In the genomic region with DNA sequence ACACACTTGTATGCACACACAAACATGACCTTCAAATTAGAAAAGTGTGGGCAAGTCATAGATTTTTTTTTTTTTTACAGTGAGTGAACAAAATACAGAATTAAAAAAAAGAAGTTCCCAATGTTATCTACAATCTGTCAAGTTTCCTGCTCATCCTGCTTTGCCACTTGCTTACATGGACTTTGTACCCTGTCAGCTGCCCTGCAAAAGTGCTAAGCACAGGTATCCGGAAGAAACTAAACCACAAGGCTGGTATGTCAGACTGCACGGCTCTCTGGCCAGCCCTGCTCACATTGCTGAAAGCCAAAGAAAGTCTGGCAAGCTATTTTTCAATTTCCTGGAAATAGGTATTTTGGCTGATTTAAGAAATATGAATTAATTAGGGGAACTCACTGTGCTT, we compare ENCODE assay signal across 10 cellular contexts. TPM values are rescaled to one million over a fixed set of nuclear protein-coding genes. Genes with fewer than 3 reads are reported as not detected.
DNase-seq lines count a peak whose midpoint lies in the region; ATAC-seq, FAIRE-seq and TF ChIP-seq lines count a peak whose summit lies in the region.
"Had no signal": no experiment of that assay in that cellular context is flagged by ENCODE, and none has a peak within 500 bp of the region (broad histone marks: within the 10 kb centered on the region; RNA-seq: fewer than 3 reads in every experiment).

No MANE protein-coding gene starts in this region.

- H3K4me2 ChIP-seq in A549, result peak overlapping the region; percentile 18

- peaks cover 22% of the 10 kb centered on the region; the same call in 2 of the 3 replicates for H3K4me1 ChIP-seq in A549

- CTCF ChIA-PET in A549 (lab: Yijun Ruan, JAX), result interaction anchor here (0.9 to 1.0 kb wide), 2 partner anchors 18 to 24 kb away, joined by 3 read pairs; no protein-coding TSS in a partner anchor

- DNase-seq in A549 (ENCODE audit: low read depth in 1 of 2, low spot score in 1 of 2) (peak in 1 of 2 experiments; percentile 22), NOMO-1 treated with DMSO at 0.1 percent for 48 hours (lab: John Stamatoyannopoulos, UW; ENCODE audit: unreplicated experiment) (peak; percentile 50), kidney glomerular epithelial cell (lab: John Stamatoyannopoulos, UW) (no peak), D341Med (ENCODE audit: low spot score) (no peak), NCI-H1417 treated with DMSO at 0.1 percent for 48 hours (lab: John Stamatoyannopoulos, UW) (no peak), NCI-H1930 (lab: John Stamatoyannopoulos, UW) (no peak)
- DNase-seq: foreskin melanocyte; stimulated activated CD4-positive, alpha-beta T cell treated with anti-CD3 and anti-CD28 coated beads, Interleukin-4, amount 100 ng/mL, for 1 hour had no signal

- TF ChIP-seq EP300 in A549 (IDR thresholded peaks at IDR 0.05), result no peak

- no peaks in the 10 kb centered on the region for H3K9me3 ChIP-seq in A549

- 5% methylated on average over 2 of the region's 2 CpGs for WGBS in A549 (ENCODE audit: missing lambda C conversion rate)

- H3K4me3 ChIP-seq in A549, result no peak overlapping the region

- H3K27ac ChIP-seq in A549, result peak overlapping the region in 1 of 2 experiments; percentile 47; a peak in 1 of 6 replicates

- ATAC-seq in A549, result peak in 1 of 2 experiments; percentile 68; a peak in 2 of 6 replicates
- ATAC-seq in GM19025 (IDR thresholded peaks at IDR 0.05; ENCODE audit: low read depth, unreplicated experiment), result peak; percentile 70

- TF ChIP-seq POLR2A in A549 (IDR thresholded peaks at IDR 0.05; ENCODE audit: low read length), result no peak

- POLR2A ChIA-PET in A549 (lab: Yijun Ruan, JAX), result no interaction called here

- TF ChIP-seq CTCF in A549 (IDR thresholded peaks at IDR 0.05), result no peak

- peak; percentile 54 for FAIRE-seq in A549 (lab: Jason Lieb, UNC)
- peak; percentile 94 for FAIRE-seq in islet of Langerhans (lab: Jason Lieb, UNC)

- no peak for TF ChIP-seq RAD21 in A549 (conservative IDR thresholded peaks at IDR 0.05 in 1 of 2, IDR thresholded peaks at IDR 0.05 in 1 of 2)

TF ChIP-seq in A549, 52 proteins besides CTCF, POLR2A, EP300 and RAD21:
- TF ChIP-seq GATA3 (IDR thresholded peaks at IDR 0.05; ENCODE audit: borderline replicate concordance), result no peak
- TF ChIP-seq EHF (CRISPR knock-in tag; IDR thresholded peaks at IDR 0.05), result no peak
- TF ChIP-seq, protein P1, sequence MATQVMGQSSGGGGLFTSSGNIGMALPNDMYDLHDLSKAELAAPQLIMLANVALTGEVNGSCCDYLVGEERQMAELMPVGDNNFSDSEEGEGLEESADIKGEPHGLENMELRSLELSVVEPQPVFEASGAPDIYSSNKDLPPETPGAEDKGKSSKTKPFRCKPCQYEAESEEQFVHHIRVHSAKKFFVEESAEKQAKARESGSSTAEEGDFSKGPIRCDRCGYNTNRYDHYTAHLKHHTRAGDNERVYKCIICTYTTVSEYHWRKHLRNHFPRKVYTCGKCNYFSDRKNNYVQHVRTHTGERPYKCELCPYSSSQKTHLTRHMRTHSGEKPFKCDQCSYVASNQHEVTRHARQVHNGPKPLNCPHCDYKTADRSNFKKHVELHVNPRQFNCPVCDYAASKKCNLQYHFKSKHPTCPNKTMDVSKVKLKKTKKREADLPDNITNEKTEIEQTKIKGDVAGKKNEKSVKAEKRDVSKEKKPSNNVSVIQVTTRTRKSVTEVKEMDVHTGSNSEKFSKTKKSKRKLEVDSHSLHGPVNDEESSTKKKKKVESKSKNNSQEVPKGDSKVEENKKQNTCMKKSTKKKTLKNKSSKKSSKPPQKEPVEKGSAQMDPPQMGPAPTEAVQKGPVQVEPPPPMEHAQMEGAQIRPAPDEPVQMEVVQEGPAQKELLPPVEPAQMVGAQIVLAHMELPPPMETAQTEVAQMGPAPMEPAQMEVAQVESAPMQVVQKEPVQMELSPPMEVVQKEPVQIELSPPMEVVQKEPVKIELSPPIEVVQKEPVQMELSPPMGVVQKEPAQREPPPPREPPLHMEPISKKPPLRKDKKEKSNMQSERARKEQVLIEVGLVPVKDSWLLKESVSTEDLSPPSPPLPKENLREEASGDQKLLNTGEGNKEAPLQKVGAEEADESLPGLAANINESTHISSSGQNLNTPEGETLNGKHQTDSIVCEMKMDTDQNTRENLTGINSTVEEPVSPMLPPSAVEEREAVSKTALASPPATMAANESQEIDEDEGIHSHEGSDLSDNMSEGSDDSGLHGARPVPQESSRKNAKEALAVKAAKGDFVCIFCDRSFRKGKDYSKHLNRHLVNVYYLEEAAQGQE (IDR thresholded peaks at IDR 0.05), result no peak
- no peak for TF ChIP-seq CEBPB (IDR thresholded peaks at IDR 0.05)
- TF ChIP-seq RARB (CRISPR knock-in tag; IDR thresholded peaks at IDR 0.05), result no peak
- TF ChIP-seq, protein P2, sequence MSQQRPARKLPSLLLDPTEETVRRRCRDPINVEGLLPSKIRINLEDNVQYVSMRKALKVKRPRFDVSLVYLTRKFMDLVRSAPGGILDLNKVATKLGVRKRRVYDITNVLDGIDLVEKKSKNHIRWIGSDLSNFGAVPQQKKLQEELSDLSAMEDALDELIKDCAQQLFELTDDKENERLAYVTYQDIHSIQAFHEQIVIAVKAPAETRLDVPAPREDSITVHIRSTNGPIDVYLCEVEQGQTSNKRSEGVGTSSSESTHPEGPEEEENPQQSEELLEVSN (IDR thresholded peaks at IDR 0.05; ENCODE audit: borderline replicate concordance, low read depth), result no peak

RNA-seq across cellular contexts. Expression of a gene that starts 38.9 kb away (rescaled TPM):
- polyA plus RNA-seq in A549 (2011; rRNA removed) (4.1 TPM in 2 replicates), A549 (2017; fragmentation: RNase III; extraction: RNeasy Plus Mini Kit Qiagen cat#74134 plus additional on column Dnase treatment) (3.7 to 4.8 TPM (median 4.0 TPM) in 3 replicates)
- polyA plus RNA-seq in A549 (2012; cell fraction: cytosol; rRNA removed), result 0.46 and 0.53 TPM in 2 replicates
- polyA plus RNA-seq in A549 (2012; cell fraction: nucleus; rRNA removed), result 1.1 and 2.8 TPM in 2 replicates
- polyA minus RNA-seq in A549 (2011; rRNA and poly(A)+ RNA removed), result 2.5 and 2.7 TPM in 2 replicates
